Comparison of ENCODE assay signal across 1 cellular context in genomic region chr11:20374746-20375305, GRCh38.
TF ChIP-seq lines count a peak whose summit lies in the region.

No MANE protein-coding gene starts in this region.

TF ChIP-seq in IMR-90, 13 proteins besides CTCF, POLR2A, EP300 and RAD21 (continued from another document):
- TF ChIP-seq USF2 (IDR thresholded peaks at IDR 0.05; ENCODE audit: low read depth, low read length) (no peak), CHD1 (IDR thresholded peaks at IDR 0.05; ENCODE audit: low read depth, low read length) (no peak), NFE2L2 (IDR thresholded peaks at IDR 0.05; ENCODE audit: low read depth, low read length) (no peak), MXI1 (IDR thresholded peaks at IDR 0.05; ENCODE audit: borderline replicate concordance, low read depth, low read length) (no peak), SMC3 (IDR thresholded peaks at IDR 0.05; ENCODE audit: low read depth, low read length) (no peak)
